Comparison of ENCODE assay signal across 11 cellular contexts in genomic region chr12:124509300-124509675, GRCh38. TPM values are rescaled to one million over a fixed set of nuclear protein-coding genes. Genes with fewer than 3 reads are reported as not detected.
A peak's percentile ranks its signal among the peaks of the same experiment; 100 is the strongest.
DNase-seq lines count a peak whose midpoint lies in the region; ATAC-seq and TF ChIP-seq lines count a peak whose summit lies in the region.
"Had no signal": no experiment of that assay in that cellular context is flagged by ENCODE, and none has a peak within 500 bp of the region (broad histone marks: within the 10 kb centered on the region; RNA-seq: fewer than 3 reads in every experiment).

No MANE protein-coding gene starts in this region.

- no peak overlapping the region for H3K4me3 ChIP-seq in fibroblast of the aortic adventitia (ENCODE audit: low read depth, low read length)
- peak overlapping the region in 1 of 4 donors; percentile 8 for H3K4me3 ChIP-seq in gastrocnemius medialis
- no peak overlapping the region for H3K4me3 ChIP-seq in effector memory CD4-positive, alpha-beta T cell (ENCODE audit: insufficient read depth, low read depth, low read length, poor library complexity, severe bottlenecking)

- ATAC-seq in gastrocnemius medialis (no peak), GM19351 (IDR thresholded peaks at IDR 0.05; ENCODE audit: unreplicated experiment) (no peak), GM18858 (IDR thresholded peaks at IDR 0.05; ENCODE audit: unreplicated experiment) (no peak)

- TF ChIP-seq CTCF in RWPE1 (conservative IDR thresholded peaks at IDR 0.05; ENCODE audit: low read depth) (no peak), fibroblast of the aortic adventitia (IDR thresholded peaks at IDR 0.05; ENCODE audit: insufficient read depth, low read length) (no peak), gastrocnemius medialis (IDR thresholded peaks at IDR 0.05 in 4 of 5, conservative IDR thresholded peaks at IDR 0.05 in 1 of 5) (no peak)

- no peaks in the 10 kb centered on the region for H3K36me3 ChIP-seq in gastrocnemius medialis
- H3K36me3 ChIP-seq in effector memory CD4-positive, alpha-beta T cell (ENCODE audit: control insufficient read depth, insufficient read depth, low read length) = no peaks in the 10 kb centered on the region

- intact Hi-C loops in gastrocnemius medialis (cut with DNase I; ENCODE audit: low total_unique reads) = loop anchor here (2.0 kb wide), 2 partner anchors 52 to 120 kb away; no protein-coding TSS in a partner anchor

- H3K27me3 ChIP-seq in gastrocnemius medialis = no peaks in the 10 kb centered on the region
- no peaks in the 10 kb centered on the region for H3K27me3 ChIP-seq in effector memory CD4-positive, alpha-beta T cell (replicated peaks; ENCODE audit: control insufficient read depth, insufficient read depth, low read length, poor library complexity, severe bottlenecking)

- H3K27ac ChIP-seq in RWPE1 (peak overlapping the region; percentile 100), gastrocnemius medialis (peak overlapping the region; percentile 86 to 98 (median 92))
- no peak overlapping the region for H3K27ac ChIP-seq in effector memory CD4-positive, alpha-beta T cell (ENCODE audit: insufficient read depth, low read length, poor library complexity, severe bottlenecking)

- DNase-seq in EH (ENCODE audit: low read depth) (peak; percentile 15), RWPE1 (ENCODE audit: low spot score) (no peak), fibroblast of the aortic adventitia (ENCODE audit: low read depth) (peak; percentile 27), gastrocnemius medialis (no peak), DMS53 treated with DMSO at 0.1 percent for 48 hours (lab: John Stamatoyannopoulos, UW; ENCODE audit: unreplicated experiment) (no peak)
- DNase-seq in effector memory CD4-positive, alpha-beta T cell = no peak
- DNase-seq: activated T-cell treated with anti-CD3 and anti-CD28 coated beads for 4 hours; effector memory CD8-positive, alpha-beta T cell; stimulated activated naive CD8-positive, alpha-beta T cell treated with anti-CD3 and anti-CD28 coated beads, Interleukin-15, Interleukin-2, amounts not matched to agents 100 U/mL and 50 U/mL, for 24 hours had no signal

- in situ Hi-C loops in gastrocnemius medialis (cut with MboI; ENCODE audit: low sequenced_read_pairs in 4 of 4) = loop anchor here in 1 of 4 donors (25.0 kb wide), 1 partner anchor 122 kb away; no protein-coding TSS in a partner anchor

- TF ChIP-seq POLR2A in gastrocnemius medialis (IDR thresholded peaks at IDR 0.05) = no peak

- CTCF ChIA-PET in RWPE1 (lab: Yijun Ruan, JAX) = no interaction called here

- H3K9me3 ChIP-seq in gastrocnemius medialis = no peaks in the 10 kb centered on the region
- no peaks in the 10 kb centered on the region for H3K9me3 ChIP-seq in effector memory CD4-positive, alpha-beta T cell (ENCODE audit: control insufficient read depth, low read length)

- peaks cover 74 to 93% of the 10 kb centered on the region in 2 donors for H3K4me1 ChIP-seq in gastrocnemius medialis
- no peaks in the 10 kb centered on the region for H3K4me1 ChIP-seq in effector memory CD4-positive, alpha-beta T cell (ENCODE audit: control insufficient read depth, insufficient read depth, low read length, poor library complexity, severe bottlenecking)

- POLR2A ChIA-PET in RWPE1 (lab: Yijun Ruan, JAX; ENCODE audit: low non-redundant PET) = no interaction called here

RNA-seq across cellular contexts. Expression of gene NCOR2, which starts 58.1 kb away (rescaled TPM):
- total RNA-seq in fibroblast of the aortic adventitia (ENCODE audit: low replicate concordance) (58.5 and 63.5 TPM in 2 replicates), gastrocnemius medialis (100 to 1,000 TPM in 2 of 4 donors, 10 to 100 TPM in 2; 37.7 to 123 (median 105) TPM)

Comparison
In these comparisons a context has a peak if more than half of its experiments do, and no peak if none do; other contexts are left out.
1. DNase-seq: peak in EH (single experiment) and fibroblast of the aortic adventitia (single experiment); none in RWPE1 (single experiment), gastrocnemius medialis (0 of 2), DMS53 treated with DMSO at 0.1 percent for 48 hours (single experiment) and effector memory CD4-positive, alpha-beta T cell (0 of 3).